10 cellular contexts compared by ENCODE assay signal in genomic region chr10:103504181-103504783, GRCh38. TPM values are rescaled to one million over a fixed set of nuclear protein-coding genes. Genes with fewer than 3 reads are reported as not detected.
DNase-seq lines count a peak whose midpoint lies in the region; ATAC-seq and TF ChIP-seq lines count a peak whose summit lies in the region.
"Had no signal": no experiment of that assay in that cellular context is flagged by ENCODE, and none has a peak within 500 bp of the region (broad histone marks: within the 10 kb centered on the region; RNA-seq: fewer than 3 reads in every experiment).

No MANE protein-coding gene starts in this region.

- no peak overlapping the region for H3K4me3 ChIP-seq in retinal pigment epithelial cell (ENCODE audit: low read length)

- no peak for TF ChIP-seq CTCF in retinal pigment epithelial cell (conservative IDR thresholded peaks at IDR 0.05; ENCODE audit: low read depth, low read length)

- no peak for ATAC-seq in esophagus mucosa

- DNase-seq in NCI-H2227 treated with DMSO at 0.1 percent for 48 hours (lab: John Stamatoyannopoulos, UW): peak; percentile 17
- DNase-seq in NCI-H2227 (lab: John Stamatoyannopoulos, UW; ENCODE audit: unreplicated experiment): no peak
- DNase-seq in SW480 (ENCODE audit: low spot score): peak; percentile 94
- DNase-seq in central memory CD4-positive, alpha-beta T cell: peak; percentile 39
- peak; percentile 77 for DNase-seq in retinal pigment epithelial cell (ENCODE audit: low read depth)
- DNase-seq in GM19240 (ENCODE audit: insufficient read length, low spot score): no peak
- DNase-seq in cerebellar cortex (ENCODE audit: low spot score): no peak

RNA-seq across cellular contexts. Expression of gene NEURL1, which starts 10.8 kb away (rescaled TPM):
- total RNA-seq in esophagus mucosa: 0.16 TPM

RNA-seq across cellular contexts. Expression of gene CALHM3, which starts 25.2 kb away (rescaled TPM):
- not detected for total RNA-seq in esophagus mucosa
- total RNA-seq: neural crest cell; T-helper 2 cell treated with Interferon-gamma antibody and Interleukin-4, amounts not matched to agents 100 ng/mL and 5 ng/mL, for 36 hours had no signal

RNA-seq across cellular contexts. Expression of gene CALHM1, which starts 45.6 kb away (rescaled TPM):
- 0.04 TPM for total RNA-seq in esophagus mucosa
- total RNA-seq: neural crest cell had no signal

RNA-seq across cellular contexts. Expression of gene CALHM2, which starts 52.1 kb away (rescaled TPM):
- 2.7 TPM for total RNA-seq in esophagus mucosa
- total RNA-seq: neural crest cell had no signal

Comparison
In these comparisons a context has a peak if more than half of its experiments do, and no peak if none do; other contexts are left out.
1. DNase-seq: peak in NCI-H2227 treated with DMSO at 0.1 percent for 48 hours (single experiment), SW480 (single experiment), central memory CD4-positive, alpha-beta T cell (single experiment) and retinal pigment epithelial cell (single experiment); none in NCI-H2227 (single experiment), GM19240 (single experiment) and cerebellar cortex (single experiment).